ENCODE assay signal across 1 cellular context in genomic region chr7:960269-960871, GRCh38.
A peak's percentile ranks its signal among the peaks of the same experiment; 100 is the strongest.
TF ChIP-seq lines count a peak whose summit lies in the region.

No MANE protein-coding gene starts in this region.

TF ChIP-seq in HepG2, 621 proteins besides CTCF, POLR2A, EP300 and RAD21 (continued from another document and continues in another):
- peak; percentile 60; the same call in 1 of the 2 replicates for TF ChIP-seq ZBED4 (CRISPR knock-in tag; IDR thresholded peaks at IDR 0.05; ENCODE audit: borderline replicate concordance)
- 0 out of 2 replicates have a peak, but pooled peaks have one; percentile 28 for TF ChIP-seq CHD4 (IDR thresholded peaks at IDR 0.05; ENCODE audit: borderline replicate concordance, low read length)
- TF ChIP-seq ZNF879 (CRISPR knock-in tag; IDR thresholded peaks at IDR 0.05): no peak
- TF ChIP-seq MTA1 (CRISPR knock-in tag; IDR thresholded peaks at IDR 0.05; ENCODE audit: borderline replicate concordance): peak; percentile 90; the same call in 1 of the 2 replicates
- TF ChIP-seq E2F5 (CRISPR knock-in tag; conservative IDR thresholded peaks at IDR 0.05): no peak
- TF ChIP-seq FOSL2 (CRISPR knock-in tag; IDR thresholded peaks at IDR 0.05): no peak; the same call in 1 of the 2 replicates
- TF ChIP-seq MNT (IDR thresholded peaks at IDR 0.05): peak; percentile 54
- TF ChIP-seq HIVEP1 (CRISPR knock-in tag; IDR thresholded peaks at IDR 0.05): peak; percentile 38; the same call in 1 of the 2 replicates
- 0 out of 2 replicates have a peak, but pooled peaks have one; percentile 47 for TF ChIP-seq ZNF350 (CRISPR knock-in tag; IDR thresholded peaks at IDR 0.05; ENCODE audit: borderline replicate concordance, low read depth)
- peak; percentile 29; the same call in 1 of the 2 replicates for TF ChIP-seq ZNF552 (CRISPR knock-in tag; IDR thresholded peaks at IDR 0.05; ENCODE audit: borderline replicate concordance)
- TF ChIP-seq EEA1 (CRISPR knock-in tag; IDR thresholded peaks at IDR 0.05; ENCODE audit: borderline replicate concordance): peak; percentile 74; the same call in 1 of the 2 replicates
- TF ChIP-seq JUND (CRISPR knock-in tag; IDR thresholded peaks at IDR 0.05): no peak
- 0 out of 2 replicates have a peak, but pooled peaks have one; percentile 56 for TF ChIP-seq GZF1 (CRISPR knock-in tag; IDR thresholded peaks at IDR 0.05)
- peak; percentile 70 for TF ChIP-seq ERF (CRISPR knock-in tag; IDR thresholded peaks at IDR 0.05)
- 0 out of 2 replicates have a peak, but pooled peaks have one; percentile 24 for TF ChIP-seq MXD1 (CRISPR knock-in tag; IDR thresholded peaks at IDR 0.05)
- TF ChIP-seq HBP1 (CRISPR knock-in tag; IDR thresholded peaks at IDR 0.05; ENCODE audit: low read depth): 0 out of 2 replicates have a peak, but pooled peaks have one; percentile 48
- peak; percentile 90 for TF ChIP-seq GATAD2A (CRISPR knock-in tag; IDR thresholded peaks at IDR 0.05)
- TF ChIP-seq MAZ (IDR thresholded peaks at IDR 0.05; ENCODE audit: borderline replicate concordance, low read depth, low read length): no peak
- TF ChIP-seq MAZ (CRISPR knock-in tag; IDR thresholded peaks at IDR 0.05; ENCODE audit: low read depth): 0 out of 2 replicates have a peak, but pooled peaks have one; percentile 41
- TF ChIP-seq HDAC2 (CRISPR knock-in tag; IDR thresholded peaks at IDR 0.05): peak; percentile 58; the same call in 1 of the 2 replicates
- peak; percentile 63; the same call in 1 of the 2 replicates for TF ChIP-seq IKZF5 (CRISPR knock-in tag; IDR thresholded peaks at IDR 0.05)
- peak; percentile 45 for TF ChIP-seq FOXA3 (CRISPR knock-in tag; IDR thresholded peaks at IDR 0.05)
- 0 out of 2 replicates have a peak, but pooled peaks have one; percentile 39 for TF ChIP-seq ZNF451 (CRISPR knock-in tag; IDR thresholded peaks at IDR 0.05)
- TF ChIP-seq, protein P1, sequence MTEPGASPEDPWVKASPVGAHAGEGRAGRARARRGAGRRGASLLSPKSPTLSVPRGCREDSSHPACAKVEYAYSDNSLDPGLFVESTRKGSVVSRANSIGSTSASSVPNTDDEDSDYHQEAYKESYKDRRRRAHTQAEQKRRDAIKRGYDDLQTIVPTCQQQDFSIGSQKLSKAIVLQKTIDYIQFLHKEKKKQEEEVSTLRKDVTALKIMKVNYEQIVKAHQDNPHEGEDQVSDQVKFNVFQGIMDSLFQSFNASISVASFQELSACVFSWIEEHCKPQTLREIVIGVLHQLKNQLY (CRISPR knock-in tag; IDR thresholded peaks at IDR 0.05): peak; percentile 96
- TF ChIP-seq REPIN1 (CRISPR knock-in tag; IDR thresholded peaks at IDR 0.05; ENCODE audit: borderline replicate concordance, low read depth): peak; percentile 53; the same call in 1 of the 2 replicates
- no peak for TF ChIP-seq TBP (CRISPR knock-in tag; IDR thresholded peaks at IDR 0.05)
- TF ChIP-seq MYC (CRISPR knock-in tag; IDR thresholded peaks at IDR 0.05; ENCODE audit: borderline replicate concordance): peak; percentile 59; the same call in 1 of the 2 replicates
- TF ChIP-seq KDM2A (CRISPR knock-in tag; IDR thresholded peaks at IDR 0.05; ENCODE audit: borderline replicate concordance, low read depth): peak; percentile 49; the same call in 1 of the 2 replicates
- no peak for TF ChIP-seq GABPA (IDR thresholded peaks at IDR 0.05; ENCODE audit: low read depth, low read length)
- no peak for TF ChIP-seq GABPA (CRISPR knock-in tag; IDR thresholded peaks at IDR 0.05; ENCODE audit: low read depth)
- TF ChIP-seq SP5 (CRISPR knock-in tag; IDR thresholded peaks at IDR 0.05; ENCODE audit: borderline replicate concordance, low read depth): no peak
- TF ChIP-seq, protein P2, sequence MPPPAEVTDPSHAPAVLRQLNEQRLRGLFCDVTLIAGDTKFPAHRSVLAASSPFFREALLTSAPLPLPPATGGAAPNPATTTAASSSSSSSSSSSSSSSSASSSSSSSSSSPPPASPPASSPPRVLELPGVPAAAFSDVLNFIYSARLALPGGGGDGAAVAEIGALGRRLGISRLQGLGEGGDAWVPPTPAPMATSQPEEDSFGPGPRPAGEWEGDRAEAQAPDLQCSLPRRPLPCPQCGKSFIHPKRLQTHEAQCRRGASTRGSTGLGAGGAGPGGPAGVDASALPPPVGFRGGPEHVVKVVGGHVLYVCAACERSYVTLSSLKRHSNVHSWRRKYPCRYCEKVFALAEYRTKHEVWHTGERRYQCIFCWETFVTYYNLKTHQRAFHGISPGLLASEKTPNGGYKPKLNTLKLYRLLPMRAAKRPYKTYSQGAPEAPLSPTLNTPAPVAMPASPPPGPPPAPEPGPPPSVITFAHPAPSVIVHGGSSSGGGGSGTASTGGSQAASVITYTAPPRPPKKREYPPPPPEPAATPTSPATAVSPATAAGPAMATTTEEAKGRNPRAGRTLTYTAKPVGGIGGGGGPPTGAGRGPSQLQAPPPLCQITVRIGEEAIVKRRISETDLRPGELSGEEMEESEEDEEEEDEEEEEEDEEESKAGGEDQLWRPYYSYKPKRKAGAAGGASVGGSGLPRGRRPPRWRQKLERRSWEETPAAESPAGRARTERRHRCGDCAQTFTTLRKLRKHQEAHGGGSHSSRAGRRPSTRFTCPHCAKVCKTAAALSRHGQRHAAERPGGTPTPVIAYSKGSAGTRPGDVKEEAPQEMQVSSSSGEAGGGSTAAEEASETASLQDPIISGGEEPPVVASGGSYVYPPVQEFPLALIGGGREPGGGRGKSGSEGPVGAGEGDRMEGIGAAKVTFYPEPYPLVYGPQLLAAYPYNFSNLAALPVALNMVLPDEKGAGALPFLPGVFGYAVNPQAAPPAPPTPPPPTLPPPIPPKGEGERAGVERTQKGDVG (CRISPR knock-in tag; IDR thresholded peaks at IDR 0.05; ENCODE audit: borderline replicate concordance): peak; percentile 100
- no peak for TF ChIP-seq BRCA1 (CRISPR knock-in tag; IDR thresholded peaks at IDR 0.05)
- TF ChIP-seq, protein P3, sequence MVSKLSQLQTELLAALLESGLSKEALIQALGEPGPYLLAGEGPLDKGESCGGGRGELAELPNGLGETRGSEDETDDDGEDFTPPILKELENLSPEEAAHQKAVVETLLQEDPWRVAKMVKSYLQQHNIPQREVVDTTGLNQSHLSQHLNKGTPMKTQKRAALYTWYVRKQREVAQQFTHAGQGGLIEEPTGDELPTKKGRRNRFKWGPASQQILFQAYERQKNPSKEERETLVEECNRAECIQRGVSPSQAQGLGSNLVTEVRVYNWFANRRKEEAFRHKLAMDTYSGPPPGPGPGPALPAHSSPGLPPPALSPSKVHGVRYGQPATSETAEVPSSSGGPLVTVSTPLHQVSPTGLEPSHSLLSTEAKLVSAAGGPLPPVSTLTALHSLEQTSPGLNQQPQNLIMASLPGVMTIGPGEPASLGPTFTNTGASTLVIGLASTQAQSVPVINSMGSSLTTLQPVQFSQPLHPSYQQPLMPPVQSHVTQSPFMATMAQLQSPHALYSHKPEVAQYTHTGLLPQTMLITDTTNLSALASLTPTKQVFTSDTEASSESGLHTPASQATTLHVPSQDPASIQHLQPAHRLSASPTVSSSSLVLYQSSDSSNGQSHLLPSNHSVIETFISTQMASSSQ (IDR thresholded peaks at IDR 0.05; ENCODE audit: low read depth): 0 out of 2 replicates have a peak, but pooled peaks have one; percentile 6
- TF ChIP-seq, protein P3 (CRISPR knock-in tag; IDR thresholded peaks at IDR 0.05; ENCODE audit: borderline replicate concordance): no peak
- peak; percentile 100 for TF ChIP-seq ZBTB38 (CRISPR knock-in tag; IDR thresholded peaks at IDR 0.05)
- TF ChIP-seq CHD2 (IDR thresholded peaks at IDR 0.05; ENCODE audit: low read depth, low read length): 0 out of 2 replicates have a peak, but pooled peaks have one; percentile 52
- TF ChIP-seq ESRRA (CRISPR knock-in tag; IDR thresholded peaks at IDR 0.05; ENCODE audit: low read depth): 0 out of 2 replicates have a peak, but pooled peaks have one; percentile 41
- peak; percentile 73; the same call in 1 of the 2 replicates for TF ChIP-seq AKAP8 (CRISPR knock-in tag; IDR thresholded peaks at IDR 0.05)
- TF ChIP-seq, protein P4, sequence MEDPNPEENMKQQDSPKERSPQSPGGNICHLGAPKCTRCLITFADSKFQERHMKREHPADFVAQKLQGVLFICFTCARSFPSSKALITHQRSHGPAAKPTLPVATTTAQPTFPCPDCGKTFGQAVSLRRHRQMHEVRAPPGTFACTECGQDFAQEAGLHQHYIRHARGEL (CRISPR knock-in tag; IDR thresholded peaks at IDR 0.05): peak; percentile 52; the same call in 1 of the 2 replicates
- no peak for TF ChIP-seq ZNF264 (CRISPR knock-in tag; IDR thresholded peaks at IDR 0.05)
- 0 out of 2 replicates have a peak, but pooled peaks have one; percentile 33 for TF ChIP-seq SMAD1 (CRISPR knock-in tag; IDR thresholded peaks at IDR 0.05; ENCODE audit: borderline replicate concordance, low read depth)
